ENCODE assay signal across 10 cellular contexts in the genomic region with DNA sequence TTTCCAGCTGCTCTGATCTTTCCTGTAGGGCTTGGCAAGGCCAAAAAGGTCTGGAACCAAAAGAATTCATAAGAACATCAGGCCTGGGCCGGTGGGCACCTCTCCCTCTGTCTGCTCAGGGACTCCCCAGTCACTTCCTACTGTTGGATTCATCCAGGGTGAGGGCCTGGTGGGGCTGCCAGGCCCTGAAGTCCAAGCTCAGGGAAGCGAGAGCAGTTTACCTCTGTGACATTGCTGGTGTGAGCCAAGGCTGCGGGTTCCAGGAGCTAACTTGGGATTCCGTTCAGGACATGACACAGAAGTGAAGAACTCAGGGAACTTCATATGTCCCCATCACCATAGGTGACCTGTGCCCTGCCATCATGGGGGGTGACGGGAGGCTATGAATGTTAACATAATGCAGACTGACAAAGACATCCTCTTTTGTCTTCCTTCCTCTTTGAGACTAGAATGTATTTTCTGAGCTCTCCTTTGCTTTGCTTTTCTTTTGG.
DNase-seq lines count a peak whose midpoint lies in the region; ATAC-seq and TF ChIP-seq lines count a peak whose summit lies in the region.
"Had no signal": no experiment of that assay in that cellular context is flagged by ENCODE, and none has a peak within 500 bp of the region (broad histone marks: within the 10 kb centered on the region; RNA-seq: fewer than 3 reads in every experiment).

No MANE protein-coding gene starts in this region.

- H3K4me1 Mint-ChIP-seq in naive thymus-derived CD8-positive, alpha-beta T cell = peaks cover 0 to 27% (median 5%) of the 10 kb centered on the region in 4 donors

- POLR2A ChIA-PET in naive thymus-derived CD8-positive, alpha-beta T cell (lab: Charles Lee) = interaction anchor here (0.5 to 1.6 kb wide), 5 partner anchors 28 to 263 kb away, joined by 3 to 7 read pairs (median 4); no protein-coding TSS in a partner anchor

- TF ChIP-seq CTCF in coronary artery (IDR thresholded peaks at IDR 0.05) = no peak
- no peak for TF ChIP-seq CTCF in GM20000 (IDR thresholded peaks at IDR 0.05; ENCODE audit: extremely low read depth, missing control alignments)

- DNase-seq in ACHN = peak; percentile 10
- peak; percentile 34 to 57 for DNase-seq in Kasumi-1 (lab: John Stamatoyannopoulos, UW)
- DNase-seq in coronary artery (ENCODE audit: low spot score) = no peak
- peak in 1 of 10 donors; percentile 44 for DNase-seq in naive thymus-derived CD8-positive, alpha-beta T cell
- DNase-seq in HCEC 1CT = no peak
- DNase-seq in GM20000 (ENCODE audit: low spot score) = no peak
- no peak for DNase-seq in OCI-M2 (lab: John Stamatoyannopoulos, UW; ENCODE audit: unreplicated experiment)
- DNase-seq: NCI-H146; stimulated activated CD4-positive, alpha-beta T cell treated with anti-CD3 and anti-CD28 coated beads, Interleukin-4, amount 100 ng/mL, for 1 hour had no signal

- H3K4me3 ChIP-seq in coronary artery = peak overlapping the region; percentile 61

- H3K9me3 Mint-ChIP-seq in naive thymus-derived CD8-positive, alpha-beta T cell = no peaks in the 10 kb centered on the region

- peak overlapping the region in 7 of 10 donors; percentile 32 to 71 (median 58) for H3K4me3 Mint-ChIP-seq in naive thymus-derived CD8-positive, alpha-beta T cell

- peaks cover 0 to 9% (median 3%) of the 10 kb centered on the region in 5 donors for H3K27me3 Mint-ChIP-seq in naive thymus-derived CD8-positive, alpha-beta T cell

- H3K36me3 Mint-ChIP-seq in naive thymus-derived CD8-positive, alpha-beta T cell = no peaks in the 10 kb centered on the region

- no peak for ATAC-seq in naive thymus-derived CD8-positive, alpha-beta T cell
- no peak; the same call in none of the 3 replicates for ATAC-seq in SK-N-SH treated with all-trans-retinoic acid at 6 μM for 48 hours

- peak overlapping the region in 2 of 10 donors; percentile 45 to 80 for H3K27ac Mint-ChIP-seq in naive thymus-derived CD8-positive, alpha-beta T cell

- in situ Hi-C loops in ACHN (cut with HindIII; ENCODE audit: low pct_ligation_motif_present, low pct_unique_long_range_greater_than_20kb, low sequenced_read_pairs) = no loop called here

- peak overlapping the region; percentile 72 to 92 for H3K27ac ChIP-seq in coronary artery

TF ChIP-seq in SK-N-SH treated with all-trans-retinoic acid at 6 μM for 48 hours, 23 proteins besides CTCF, POLR2A, EP300 and RAD21:
- TF ChIP-seq ZNF8 (CRISPR knock-in tag; IDR thresholded peaks at IDR 0.05) (no peak), ISL1 (CRISPR knock-in tag; IDR thresholded peaks at IDR 0.05) (no peak), ZFP3 (CRISPR knock-in tag; IDR thresholded peaks at IDR 0.05) (no peak), ZC3H10 (CRISPR knock-in tag; IDR thresholded peaks at IDR 0.05) (no peak), GLIS3 (CRISPR knock-in tag; IDR thresholded peaks at IDR 0.05) (no peak), CSDC2 (CRISPR knock-in tag; IDR thresholded peaks at IDR 0.05) (no peak), PPARA (CRISPR knock-in tag; IDR thresholded peaks at IDR 0.05; ENCODE audit: borderline replicate concordance) (no peak), ZFP30 (CRISPR knock-in tag; IDR thresholded peaks at IDR 0.05) (no peak), ESRRG (CRISPR knock-in tag; IDR thresholded peaks at IDR 0.05) (no peak), TCF4 (CRISPR knock-in tag; IDR thresholded peaks at IDR 0.05; ENCODE audit: borderline replicate concordance) (no peak), RARB (CRISPR knock-in tag; IDR thresholded peaks at IDR 0.05) (no peak), OSR1 (CRISPR knock-in tag; IDR thresholded peaks at IDR 0.05) (no peak), TOX (CRISPR knock-in tag; IDR thresholded peaks at IDR 0.05; ENCODE audit: borderline replicate concordance) (no peak), SNAI2 (CRISPR knock-in tag; IDR thresholded peaks at IDR 0.05) (no peak)
- TF ChIP-seq, protein P1, sequence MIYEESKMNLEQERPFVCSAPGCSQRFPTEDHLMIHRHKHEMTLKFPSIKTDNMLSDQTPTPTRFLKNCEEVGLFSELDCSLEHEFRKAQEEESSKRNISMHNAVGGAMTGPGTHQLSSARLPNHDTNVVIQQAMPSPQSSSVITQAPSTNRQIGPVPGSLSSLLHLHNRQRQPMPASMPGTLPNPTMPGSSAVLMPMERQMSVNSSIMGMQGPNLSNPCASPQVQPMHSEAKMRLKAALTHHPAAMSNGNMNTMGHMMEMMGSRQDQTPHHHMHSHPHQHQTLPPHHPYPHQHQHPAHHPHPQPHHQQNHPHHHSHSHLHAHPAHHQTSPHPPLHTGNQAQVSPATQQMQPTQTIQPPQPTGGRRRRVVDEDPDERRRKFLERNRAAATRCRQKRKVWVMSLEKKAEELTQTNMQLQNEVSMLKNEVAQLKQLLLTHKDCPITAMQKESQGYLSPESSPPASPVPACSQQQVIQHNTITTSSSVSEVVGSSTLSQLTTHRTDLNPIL (CRISPR knock-in tag; IDR thresholded peaks at IDR 0.05; ENCODE audit: low read depth) = no peak
- TF ChIP-seq, protein P2, sequence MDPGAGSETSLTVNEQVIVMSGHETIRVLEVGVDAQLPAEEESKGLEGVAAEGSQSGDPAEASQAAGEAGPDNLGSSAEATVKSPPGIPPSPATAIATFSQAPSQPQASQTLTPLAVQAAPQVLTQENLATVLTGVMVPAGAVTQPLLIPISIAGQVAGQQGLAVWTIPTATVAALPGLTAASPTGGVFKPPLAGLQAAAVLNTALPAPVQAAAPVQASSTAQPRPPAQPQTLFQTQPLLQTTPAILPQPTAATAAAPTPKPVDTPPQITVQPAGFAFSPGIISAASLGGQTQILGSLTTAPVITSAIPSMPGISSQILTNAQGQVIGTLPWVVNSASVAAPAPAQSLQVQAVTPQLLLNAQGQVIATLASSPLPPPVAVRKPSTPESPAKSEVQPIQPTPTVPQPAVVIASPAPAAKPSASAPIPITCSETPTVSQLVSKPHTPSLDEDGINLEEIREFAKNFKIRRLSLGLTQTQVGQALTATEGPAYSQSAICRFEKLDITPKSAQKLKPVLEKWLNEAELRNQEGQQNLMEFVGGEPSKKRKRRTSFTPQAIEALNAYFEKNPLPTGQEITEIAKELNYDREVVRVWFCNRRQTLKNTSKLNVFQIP (CRISPR knock-in tag; IDR thresholded peaks at IDR 0.05; ENCODE audit: borderline replicate concordance, low read depth) = no peak
- TF ChIP-seq, protein P3, sequence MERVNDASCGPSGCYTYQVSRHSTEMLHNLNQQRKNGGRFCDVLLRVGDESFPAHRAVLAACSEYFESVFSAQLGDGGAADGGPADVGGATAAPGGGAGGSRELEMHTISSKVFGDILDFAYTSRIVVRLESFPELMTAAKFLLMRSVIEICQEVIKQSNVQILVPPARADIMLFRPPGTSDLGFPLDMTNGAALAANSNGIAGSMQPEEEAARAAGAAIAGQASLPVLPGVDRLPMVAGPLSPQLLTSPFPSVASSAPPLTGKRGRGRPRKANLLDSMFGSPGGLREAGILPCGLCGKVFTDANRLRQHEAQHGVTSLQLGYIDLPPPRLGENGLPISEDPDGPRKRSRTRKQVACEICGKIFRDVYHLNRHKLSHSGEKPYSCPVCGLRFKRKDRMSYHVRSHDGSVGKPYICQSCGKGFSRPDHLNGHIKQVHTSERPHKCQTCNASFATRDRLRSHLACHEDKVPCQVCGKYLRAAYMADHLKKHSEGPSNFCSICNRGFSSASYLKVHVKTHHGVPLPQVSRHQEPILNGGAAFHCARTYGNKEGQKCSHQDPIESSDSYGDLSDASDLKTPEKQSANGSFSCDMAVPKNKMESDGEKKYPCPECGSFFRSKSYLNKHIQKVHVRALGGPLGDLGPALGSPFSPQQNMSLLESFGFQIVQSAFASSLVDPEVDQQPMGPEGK (CRISPR knock-in tag; IDR thresholded peaks at IDR 0.05; ENCODE audit: borderline replicate concordance) = no peak
- TF ChIP-seq, protein P4, sequence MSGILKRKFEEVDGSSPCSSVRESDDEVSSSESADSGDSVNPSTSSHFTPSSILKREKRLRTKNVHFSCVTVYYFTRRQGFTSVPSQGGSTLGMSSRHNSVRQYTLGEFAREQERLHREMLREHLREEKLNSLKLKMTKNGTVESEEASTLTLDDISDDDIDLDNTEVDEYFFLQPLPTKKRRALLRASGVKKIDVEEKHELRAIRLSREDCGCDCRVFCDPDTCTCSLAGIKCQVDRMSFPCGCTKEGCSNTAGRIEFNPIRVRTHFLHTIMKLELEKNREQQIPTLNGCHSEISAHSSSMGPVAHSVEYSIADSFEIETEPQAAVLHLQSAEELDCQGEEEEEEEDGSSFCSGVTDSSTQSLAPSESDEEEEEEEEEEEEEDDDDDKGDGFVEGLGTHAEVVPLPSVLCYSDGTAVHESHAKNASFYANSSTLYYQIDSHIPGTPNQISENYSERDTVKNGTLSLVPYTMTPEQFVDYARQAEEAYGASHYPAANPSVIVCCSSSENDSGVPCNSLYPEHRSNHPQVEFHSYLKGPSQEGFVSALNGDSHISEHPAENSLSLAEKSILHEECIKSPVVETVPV (CRISPR knock-in tag; IDR thresholded peaks at IDR 0.05) = no peak
TF ChIP-seq in SK-N-SH treated with all-trans-retinoic acid at 6 μM for 48 hours: peak in this region for 0.

Comparison
In these comparisons a context has a peak if more than half of its experiments do, and no peak if none do; other contexts are left out.
1. DNase-seq: peak in ACHN (single experiment) and Kasumi-1 (2 of 2); none in coronary artery (single experiment), HCEC 1CT (single experiment), GM20000 (single experiment) and OCI-M2 (single experiment).